Comparison of ENCODE assay signal across 20 cellular contexts in genomic region chr9:125964702-125965225, GRCh38.
DNase-seq lines count a peak whose midpoint lies in the region; ATAC-seq, FAIRE-seq and TF ChIP-seq lines count a peak whose summit lies in the region.
"Had no signal": no experiment of that assay in that cellular context is flagged by ENCODE, and none has a peak within 500 bp of the region (broad histone marks: within the 10 kb centered on the region; RNA-seq: fewer than 3 reads in every experiment).

No MANE protein-coding gene starts in this region.

- H2AFZ ChIP-seq in H9 (ENCODE audit: low read length) (no peak overlapping the region), parathyroid adenoma (no peak overlapping the region), mesenchymal stem cell (ENCODE audit: low read depth, low read length) (no peak overlapping the region)

- H2AK5ac ChIP-seq in H9 (ENCODE audit: insufficient read length, low read length) (no peak overlapping the region), mesenchymal stem cell (ENCODE audit: low read length, severe bottlenecking) (no peak overlapping the region)

- FAIRE-seq in GM12891 (lab: Jason Lieb, UNC) = no peak
- FAIRE-seq: D721Med, G401.6, GM12892, GM19239, H1, K562 had no signal

- H3K4me3 ChIP-seq in parathyroid adenoma (ENCODE audit: low read depth, low read length) = no peak overlapping the region
- no peak overlapping the region for H3K4me3 ChIP-seq in mesenchymal stem cell (ENCODE audit: insufficient read depth in 1 of 2, low read depth in 1 of 2, low read length in 2 of 2)
- H3K4me3 ChIP-seq: BLaER1 treated with 17β-estradiol and CSF1 and Interleukin-3, amounts not matched to agents 10 nM and 100 nM; HAP-1; K562 had no signal

- H3K9me3 Mint-ChIP-seq in H9 = no peaks in the 10 kb centered on the region

- H4K5ac ChIP-seq in H9 (ENCODE audit: insufficient read length, low read depth, low read length) = no peak overlapping the region

- H3K27me3 Mint-ChIP-seq in H9 (ENCODE audit: low read depth) = no peaks in the 10 kb centered on the region
- H3K27me3 Mint-ChIP-seq: B cell had no signal

- H3K4me1 Mint-ChIP-seq in H9 = peaks cover 17 to 20% of the 10 kb centered on the region in 2 experiments

- no peak overlapping the region for H3K56ac ChIP-seq in H9 (ENCODE audit: insufficient read length, low read depth, low read length)

- H3K27me3 ChIP-seq in H9 (ENCODE audit: insufficient read depth, low read length) (no peaks in the 10 kb centered on the region), parathyroid adenoma (ENCODE audit: control insufficient read depth, insufficient read depth, low read length) (no peaks in the 10 kb centered on the region), mesenchymal stem cell (ENCODE audit: control insufficient read depth in 1 of 2, insufficient read depth in 1 of 2, low read length in 2 of 2) (no peaks in the 10 kb centered on the region)
- H3K27me3 ChIP-seq: BLaER1 treated with 17β-estradiol and CSF1 and Interleukin-3, amounts not matched to agents 10 nM and 100 nM had no signal

- no peaks in the 10 kb centered on the region for H3K4me1 ChIP-seq in H9 (ENCODE audit: insufficient read depth, low read length)
- peaks cover 16% of the 10 kb centered on the region for H3K4me1 ChIP-seq in parathyroid adenoma
- H3K4me1 ChIP-seq in mesenchymal stem cell (ENCODE audit: control insufficient read depth, insufficient read depth, low read depth, low read length) = peaks cover 1% of the 10 kb centered on the region
- H3K4me1 ChIP-seq: Caco-2, HAP-1 had no signal

- no peak overlapping the region for H2BK120ac ChIP-seq in H9 (ENCODE audit: low read depth, low read length, poor library complexity, severe bottlenecking)
- H2BK120ac ChIP-seq in mesenchymal stem cell (ENCODE audit: low read depth, low read length) = no peak overlapping the region

- no peak overlapping the region for H4K8ac ChIP-seq in H9 (replicated peaks; ENCODE audit: insufficient read length, low read depth, low read length)
- no peak overlapping the region for H4K8ac ChIP-seq in mesenchymal stem cell (ENCODE audit: low read length)

- no peak overlapping the region for H3T11ph ChIP-seq in H9 (ENCODE audit: low read length)

- H3K27ac Mint-ChIP-seq in H9 = peak overlapping the region in 2 of 3 experiments; percentile 65 to 74; a peak in 4 of 7 replicates
- H3K27ac Mint-ChIP-seq: B cell had no signal

- no peak overlapping the region for H3K27ac ChIP-seq in H9 (ENCODE audit: insufficient read length, low read depth, low read length)
- peak overlapping the region; percentile 18 for H3K27ac ChIP-seq in caudate nucleus (ENCODE audit: low read depth, low read length)
- H3K27ac ChIP-seq in parathyroid adenoma = peak overlapping the region; percentile 60
- no peak overlapping the region for H3K27ac ChIP-seq in mesenchymal stem cell (ENCODE audit: low read length, poor library complexity, severe bottlenecking)
- H3K27ac ChIP-seq: BLaER1 treated with 17β-estradiol and CSF1 and Interleukin-3, amounts not matched to agents 10 nM and 100 nM; HL-60 had no signal

- H3K23me2 ChIP-seq in H9 (ENCODE audit: insufficient read length, low read depth, low read length, poor library complexity, severe bottlenecking) = no peaks in the 10 kb centered on the region

- no peak overlapping the region for H3K14ac ChIP-seq in H9 (ENCODE audit: insufficient read depth, low read length)
- H3K14ac ChIP-seq in mesenchymal stem cell (ENCODE audit: low read length in 2 of 2) = no peak overlapping the region

- DNase-seq in H9 = no peak
- peak in 1 of 61 donors; percentile 14 for DNase-seq in caudate nucleus (lab: John Stamatoyannopoulos, UW)
- peak; percentile 57 for DNase-seq in mesenteric fat pad (ENCODE audit: low spot score)
- no peak for DNase-seq in HuH-7 (ENCODE audit: low spot score)
- no peak for DNase-seq in mesenchymal stem cell
- no peak for DNase-seq in GM12891 (ENCODE audit: insufficient read length, low spot score)
- DNase-seq: Caco-2, IMR-90 had no signal

- no CpG with 5 or more reads among the region's 6 CpGs for WGBS in H9 (ENCODE audit: extremely low coverage, insufficient read length, low lambda C conversion rate)
- WGBS in mesenchymal stem cell = 96% methylated on average over 6 of the region's 6 CpGs

- H2BK5ac ChIP-seq in H9 (ENCODE audit: insufficient read length, low read length) = no peak overlapping the region
- no peak overlapping the region for H2BK5ac ChIP-seq in mesenchymal stem cell (ENCODE audit: low read depth, low read length, poor library complexity, severe bottlenecking)

- peaks cover 6 to 66% (median 62%) of the 10 kb centered on the region in 3 experiments; a peak in 6 of 7 replicates for H3K36me3 Mint-ChIP-seq in H9 (ENCODE audit: insufficient read depth in 1 of 3, low read depth in 3 of 3)

- H3K79me1 ChIP-seq in H9 (ENCODE audit: insufficient read depth, low read depth, low read length, poor library complexity, severe bottlenecking) (no peaks in the 10 kb centered on the region), mesenchymal stem cell (replicated peaks; ENCODE audit: low read length, poor library complexity, severe bottlenecking) (no peaks in the 10 kb centered on the region)

- no peak overlapping the region for H2BK15ac ChIP-seq in H9 (ENCODE audit: low read depth, low read length)
- H2BK15ac ChIP-seq in mesenchymal stem cell (ENCODE audit: low read depth, poor library complexity, severe bottlenecking) = no peak overlapping the region

- H4K20me1 ChIP-seq in H9 (ENCODE audit: control insufficient read depth, insufficient read depth, insufficient read length) = no peaks in the 10 kb centered on the region

- H3K79me2 ChIP-seq in H9 (ENCODE audit: insufficient read depth, low read length) (no peaks in the 10 kb centered on the region), parathyroid adenoma (no peaks in the 10 kb centered on the region)

- no peak for ATAC-seq in GM18520 (IDR thresholded peaks at IDR 0.05; ENCODE audit: unreplicated experiment)
- ATAC-seq: K562 had no signal

- no peak overlapping the region for H3K4me3 Mint-ChIP-seq in H9
- H3K4me3 Mint-ChIP-seq: B cell had no signal

- no peak overlapping the region for H3K18ac ChIP-seq in H9 (ENCODE audit: insufficient read length, low read depth, low read length)
- no peak overlapping the region for H3K18ac ChIP-seq in mesenchymal stem cell (ENCODE audit: low read depth in 1 of 2, low read length in 2 of 2)

- TF ChIP-seq POLR2A in GM12891 (IDR thresholded peaks at IDR 0.05; ENCODE audit: low read depth, low read length) = no peak

- H2BK12ac ChIP-seq in H9 (ENCODE audit: insufficient read length, low read depth, low read length) (no peak overlapping the region), mesenchymal stem cell (ENCODE audit: low read length in 2 of 2) (no peak overlapping the region)

- no peak overlapping the region for H3K4ac ChIP-seq in H9 (ENCODE audit: low read depth, low read length)
- H3K4ac ChIP-seq in mesenchymal stem cell (ENCODE audit: low read depth in 1 of 2, low read length in 2 of 2) = no peak overlapping the region

- H3K23ac ChIP-seq in H9 (ENCODE audit: insufficient read length, low read depth, low read length) (no peak overlapping the region), mesenchymal stem cell (ENCODE audit: low read length in 2 of 2) (no peak overlapping the region)

- no peak overlapping the region for H2BK20ac ChIP-seq in H9 (ENCODE audit: low read depth, low read length, poor library complexity, severe bottlenecking)

- H3K36me3 ChIP-seq in parathyroid adenoma (ENCODE audit: control insufficient read depth, insufficient read depth, low read length) (no peaks in the 10 kb centered on the region), mesenchymal stem cell (ENCODE audit: control insufficient read depth in 1 of 2, insufficient read depth in 2 of 2, low read depth in 1 of 2, low read length in 2 of 2) (peaks cover 13 to 68% of the 10 kb centered on the region in 2 experiments)

- H3K9me3 ChIP-seq in H9 (ENCODE audit: control insufficient read depth, low read depth, low read length) = no peaks in the 10 kb centered on the region
- no peaks in the 10 kb centered on the region for H3K9me3 ChIP-seq in parathyroid adenoma (ENCODE audit: control insufficient read depth, low read length)
- H3K9me3 ChIP-seq in mesenchymal stem cell (ENCODE audit: control insufficient read depth, low read length) = no peaks in the 10 kb centered on the region
- H3K9me3 ChIP-seq: BLaER1 treated with 17β-estradiol and CSF1 and Interleukin-3, amounts not matched to agents 10 nM and 100 nM; Caco-2; HAP-1 had no signal

- H3K9ac ChIP-seq in H9 (ENCODE audit: extremely low read depth, insufficient read length, low read length) (no peak overlapping the region), parathyroid adenoma (no peak overlapping the region), mesenchymal stem cell (ENCODE audit: low read length) (no peak overlapping the region)
- H3K9ac ChIP-seq: BLaER1 treated with 17β-estradiol and CSF1 and Interleukin-3, amounts not matched to agents 10 nM and 100 nM had no signal

- H4K91ac ChIP-seq in H9 (ENCODE audit: insufficient read length, low read depth, low read length) = no peak overlapping the region
- no peak overlapping the region for H4K91ac ChIP-seq in mesenchymal stem cell (ENCODE audit: low read length)

- H3K4me2 ChIP-seq in H9 (ENCODE audit: insufficient read depth, insufficient read length, low read length) = no peak overlapping the region
- no peak overlapping the region for H3K4me2 ChIP-seq in parathyroid adenoma (ENCODE audit: low read length)
- no peak overlapping the region for H3K4me2 ChIP-seq in mesenchymal stem cell (ENCODE audit: low read length, poor library complexity, severe bottlenecking)
- H3K4me2 ChIP-seq: BLaER1 treated with 17β-estradiol and CSF1 and Interleukin-3, amounts not matched to agents 10 nM and 100 nM had no signal

- TF ChIP-seq CTCF in H9 (conservative IDR thresholded peaks at IDR 0.05) = no peak
- no peak for TF ChIP-seq CTCF in parathyroid adenoma (IDR thresholded peaks at IDR 0.05)

TF ChIP-seq in GM12891, 5 proteins besides CTCF, POLR2A, EP300 and RAD21:
- TF ChIP-seq TAF1 (IDR thresholded peaks at IDR 0.05; ENCODE audit: low read depth, low read length) (no peak), SPI1 (IDR thresholded peaks at IDR 0.05; ENCODE audit: low read depth, low read length) (no peak), POU2F2 (IDR thresholded peaks at IDR 0.05; ENCODE audit: low read depth, low read length) (no peak)

Comparison
In these comparisons a context has a peak if more than half of its experiments do, and no peak if none do; other contexts are left out.
1. H3K27ac ChIP-seq: peak in caudate nucleus (single experiment) and parathyroid adenoma (single experiment); none in H9 (single experiment) and mesenchymal stem cell (single experiment).